ENCODE assay signal across 1 cellular context in genomic region chr7:104964626-104965236, GRCh38.
TF ChIP-seq lines count a peak whose summit lies in the region.

No MANE protein-coding gene starts in this region.

TF ChIP-seq in IMR-90, 13 proteins besides CTCF, POLR2A, EP300 and RAD21:
- no peak for TF ChIP-seq MXI1 (IDR thresholded peaks at IDR 0.05; ENCODE audit: borderline replicate concordance, low read depth, low read length)
- no peak for TF ChIP-seq CHD1 (IDR thresholded peaks at IDR 0.05; ENCODE audit: low read depth, low read length)
- TF ChIP-seq RFX5 (IDR thresholded peaks at IDR 0.05; ENCODE audit: low read depth, low read length), result no peak
- TF ChIP-seq MAFK (IDR thresholded peaks at IDR 0.05; ENCODE audit: low read depth, low read length), result no peak
- no peak for TF ChIP-seq BHLHE40 (IDR thresholded peaks at IDR 0.05; ENCODE audit: low read depth, low read length)
- no peak for TF ChIP-seq ELK1 (IDR thresholded peaks at IDR 0.05; ENCODE audit: borderline replicate concordance, low read depth, low read length)
- no peak for TF ChIP-seq CEBPB (IDR thresholded peaks at IDR 0.05; ENCODE audit: low read depth, low read length)
- TF ChIP-seq NFE2L2 (IDR thresholded peaks at IDR 0.05; ENCODE audit: low read depth, low read length), result no peak
- TF ChIP-seq RCOR1 (IDR thresholded peaks at IDR 0.05; ENCODE audit: insufficient replicate concordance, low read length), result no peak
- no peak for TF ChIP-seq SMC3 (IDR thresholded peaks at IDR 0.05; ENCODE audit: low read depth, low read length)
- no peak for TF ChIP-seq FOS (IDR thresholded peaks at IDR 0.05; ENCODE audit: low read depth, low read length)
- no peak for TF ChIP-seq MAZ (IDR thresholded peaks at IDR 0.05; ENCODE audit: borderline replicate concordance, low read depth, low read length)
